In genomic region chrX:87873347-87873941, GRCh38 we compare ENCODE assay signal across 1 cellular context.
TF ChIP-seq lines count a peak whose summit lies in the region.

No MANE protein-coding gene starts in this region.

TF ChIP-seq in GM12878, 131 proteins besides CTCF, POLR2A, EP300 and RAD21 (continued from another document):
- no peak for TF ChIP-seq SUZ12 (IDR thresholded peaks at IDR 0.05; ENCODE audit: unreplicated experiment)
